Comparison of ENCODE assay signal across 1 cellular context in genomic region chr1:156157506-156157905, GRCh38.
TF ChIP-seq lines count a peak whose summit lies in the region.

No MANE protein-coding gene starts in this region.

TF ChIP-seq in K562, 482 proteins besides CTCF, POLR2A, EP300 and RAD21:
- TF ChIP-seq FOS (IDR thresholded peaks at IDR 0.05; ENCODE audit: extremely low read depth, insufficient read length): no peak
- no peak for TF ChIP-seq E4F1 (CRISPR knock-in tag; IDR thresholded peaks at IDR 0.05; ENCODE audit: borderline replicate concordance)
- no peak for TF ChIP-seq E2F4 (CRISPR knock-in tag; IDR thresholded peaks at IDR 0.05; ENCODE audit: low read depth)
- TF ChIP-seq EHMT2 (IDR thresholded peaks at IDR 0.05): no peak
- 0 out of 2 replicates have a peak, but pooled peaks have one; percentile 5 for TF ChIP-seq ARID4B (CRISPR knock-in tag; IDR thresholded peaks at IDR 0.05)
- TF ChIP-seq TEAD2 (tag; IDR thresholded peaks at IDR 0.05): no peak
- no peak for TF ChIP-seq ZNF3 (CRISPR knock-in tag; IDR thresholded peaks at IDR 0.05)
